ENCODE assay signal across 22 cellular contexts in genomic region chr17:10754861-10755591, GRCh38. TPM values are rescaled to one million over a fixed set of nuclear protein-coding genes. Genes with fewer than 3 reads are reported as not detected.
DNase-seq lines count a peak whose midpoint lies in the region; ATAC-seq and TF ChIP-seq lines count a peak whose summit lies in the region.
"Had no signal": no experiment of that assay in that cellular context is flagged by ENCODE, and none has a peak within 500 bp of the region (broad histone marks: within the 10 kb centered on the region; RNA-seq: fewer than 3 reads in every experiment).

No MANE protein-coding gene starts in this region.

- peaks cover 5% of the 10 kb centered on the region for H3K27me3 Mint-ChIP-seq in brain
- H3K27me3 Mint-ChIP-seq: activated CD8-positive, alpha-beta memory T cell treated with anti-CD3 and anti-CD28 coated beads, Interleukin-2, amount 10 ng/mL, durations not matched to agents 7 days and 5 days; IgD-negative memory B cell had no signal

- H3K79me2 ChIP-seq in smooth muscle cell (ENCODE audit: low read depth), result no peaks in the 10 kb centered on the region

- intact Hi-C loops in Right ventricle myocardium inferior (cut with DNase I), result no loop called here
- intact Hi-C loops in left ventricle myocardium inferior (cut with micrococcal nuclease), result no loop called here

- peak overlapping the region; percentile 77 for H3K4me2 ChIP-seq in smooth muscle cell
- no peak overlapping the region for H3K4me2 ChIP-seq in mesenchymal stem cell (ENCODE audit: low read length, poor library complexity, severe bottlenecking)

- H2BK15ac ChIP-seq in mesenchymal stem cell (ENCODE audit: low read depth, poor library complexity, severe bottlenecking), result no peak overlapping the region

- H4K91ac ChIP-seq in mesenchymal stem cell (ENCODE audit: low read length), result no peak overlapping the region

- no peaks in the 10 kb centered on the region for H3K79me1 ChIP-seq in mesenchymal stem cell (replicated peaks; ENCODE audit: low read length, poor library complexity, severe bottlenecking)

- H3K27me3 ChIP-seq in left ventricle myocardium inferior (ENCODE audit: low read depth), result peaks cover 31% of the 10 kb centered on the region
- no peaks in the 10 kb centered on the region for H3K27me3 ChIP-seq in iPS-20b (ENCODE audit: insufficient read depth, low read length)
- no peaks in the 10 kb centered on the region for H3K27me3 ChIP-seq in smooth muscle cell (ENCODE audit: low read depth)
- H3K27me3 ChIP-seq in mesenchymal stem cell (ENCODE audit: control insufficient read depth in 1 of 2, insufficient read depth in 1 of 2, low read length in 2 of 2), result peaks cover 0 to 29% of the 10 kb centered on the region in 2 experiments
- H3K27me3 ChIP-seq: neutrophil, right atrium auricular region, uterus had no signal

- no peak overlapping the region for H2BK5ac ChIP-seq in mesenchymal stem cell (ENCODE audit: low read depth, low read length, poor library complexity, severe bottlenecking)

- H2AFZ ChIP-seq in smooth muscle cell (ENCODE audit: low read depth), result peak overlapping the region; percentile 51
- no peak overlapping the region for H2AFZ ChIP-seq in mesenchymal stem cell (ENCODE audit: low read depth, low read length)

- H3K9ac ChIP-seq in iPS-20b (ENCODE audit: low read depth, low read length), result peak overlapping the region; percentile 69; the same call in 1 of the 2 replicates
- H3K9ac ChIP-seq in smooth muscle cell (ENCODE audit: low read depth), result no peak overlapping the region
- H3K9ac ChIP-seq in mesenchymal stem cell (ENCODE audit: low read length), result no peak overlapping the region

- H2BK120ac ChIP-seq in mesenchymal stem cell (ENCODE audit: low read depth, low read length), result no peak overlapping the region

- H3K36me3 ChIP-seq in left ventricle myocardium inferior, result no peaks in the 10 kb centered on the region
- no peaks in the 10 kb centered on the region for H3K36me3 ChIP-seq in iPS-20b (ENCODE audit: insufficient read depth, low read depth, low read length)
- H3K36me3 ChIP-seq in smooth muscle cell (ENCODE audit: low read depth), result no peaks in the 10 kb centered on the region
- no peaks in the 10 kb centered on the region for H3K36me3 ChIP-seq in mesenchymal stem cell (ENCODE audit: control insufficient read depth in 1 of 2, insufficient read depth in 2 of 2, low read depth in 1 of 2, low read length in 2 of 2)
- H3K36me3 ChIP-seq: neutrophil, right atrium auricular region, uterus had no signal

- H2AK5ac ChIP-seq in mesenchymal stem cell (ENCODE audit: low read length, severe bottlenecking), result no peak overlapping the region

- H3K4ac ChIP-seq in mesenchymal stem cell (ENCODE audit: low read depth in 1 of 2, low read length in 2 of 2), result no peak overlapping the region

- H3K9me3 ChIP-seq in left ventricle myocardium inferior (replicated peaks), result no peaks in the 10 kb centered on the region
- no peaks in the 10 kb centered on the region for H3K9me3 ChIP-seq in iPS-20b (ENCODE audit: insufficient read depth, low read depth, low read length)
- H3K9me3 ChIP-seq in smooth muscle cell (replicated peaks; ENCODE audit: low read depth), result no peaks in the 10 kb centered on the region
- H3K9me3 ChIP-seq in mesenchymal stem cell (ENCODE audit: control insufficient read depth, low read length), result no peaks in the 10 kb centered on the region
- H3K9me3 ChIP-seq: neutrophil, right atrium auricular region, uterus had no signal

- no peak for DNase-seq in Right ventricle myocardium inferior (ENCODE audit: missing footprints)
- no peak for DNase-seq in left ventricle myocardium inferior
- DNase-seq in smooth muscle cell (lab: John Stamatoyannopoulos, UW; ENCODE audit: unreplicated experiment), result no peak
- no peak for DNase-seq in mesenchymal stem cell
- DNase-seq: activated CD8-positive, alpha-beta memory T cell treated with anti-CD3 and anti-CD28 coated beads, Interleukin-2, amount 10 ng/mL, durations not matched to agents 7 days and 5 days; activated effector memory CD4-positive, alpha-beta T cell treated with Interleukin-2 at 50 U/mL for 16 hours; amniotic stem cell; DMS153; HFFc6; immature natural killer cell; NCI-H1930; uterus had no signal

- WGBS in smooth muscle cell (ENCODE audit: low lambda C conversion rate), result 7% methylated on average over 14 of the region's 14 CpGs
- WGBS in mesenchymal stem cell, result 24% methylated on average over 11 of the region's 14 CpGs

- peak overlapping the region in 3 of 5 experiments; percentile 53 to 62 (median 59) for H3K4me3 Mint-ChIP-seq in brain
- H3K4me3 Mint-ChIP-seq: activated CD8-positive, alpha-beta memory T cell treated with anti-CD3 and anti-CD28 coated beads, Interleukin-2, amount 10 ng/mL, durations not matched to agents 7 days and 5 days; HFFc6; IgD-negative memory B cell; immature natural killer cell had no signal

- H3K9me3 Mint-ChIP-seq in brain, result peaks cover 0 to 3% (median 0%) of the 10 kb centered on the region in 5 experiments
- H3K9me3 Mint-ChIP-seq: HFFc6, IgD-negative memory B cell, immature natural killer cell had no signal

- H3K27ac ChIP-seq in left ventricle myocardium inferior (replicated peaks) (no peak overlapping the region), iPS-20b (ENCODE audit: low read length) (peak overlapping the region; percentile 65), smooth muscle cell (ENCODE audit: low read depth) (no peak overlapping the region), mesenchymal stem cell (ENCODE audit: low read length, poor library complexity, severe bottlenecking) (no peak overlapping the region)
- H3K27ac ChIP-seq: C4-2B, neutrophil, right atrium auricular region, SK-N-MC, uterus had no signal

- H3K36me3 Mint-ChIP-seq in brain, result no peaks in the 10 kb centered on the region
- H3K36me3 Mint-ChIP-seq: activated CD8-positive, alpha-beta memory T cell treated with anti-CD3 and anti-CD28 coated beads, Interleukin-2, amount 10 ng/mL, durations not matched to agents 7 days and 5 days; immature natural killer cell had no signal

- H3K4me3 ChIP-seq in left ventricle myocardium inferior, result no peak overlapping the region
- peak overlapping the region; percentile 64 for H3K4me3 ChIP-seq in iPS-20b (ENCODE audit: low read length)
- peak overlapping the region; percentile 22 for H3K4me3 ChIP-seq in smooth muscle cell
- H3K4me3 ChIP-seq in mesenchymal stem cell (ENCODE audit: insufficient read depth in 1 of 2, low read depth in 1 of 2, low read length in 2 of 2), result no peak overlapping the region
- H3K4me3 ChIP-seq: right atrium auricular region, SK-N-MC, uterus had no signal

- H3F3A ChIP-seq in smooth muscle cell (ENCODE audit: low read depth), result no peaks in the 10 kb centered on the region

- H3K4me1 ChIP-seq in left ventricle myocardium inferior (no peaks in the 10 kb centered on the region), iPS-20b (ENCODE audit: insufficient read depth, low read length) (peaks cover 23% of the 10 kb centered on the region), smooth muscle cell (ENCODE audit: low read depth) (peaks cover 9% of the 10 kb centered on the region), mesenchymal stem cell (ENCODE audit: control insufficient read depth, insufficient read depth, low read depth, low read length) (no peaks in the 10 kb centered on the region)
- H3K4me1 ChIP-seq: right atrium auricular region, uterus had no signal

- H4K20me1 ChIP-seq in smooth muscle cell (ENCODE audit: low read depth), result no peaks in the 10 kb centered on the region

- TF ChIP-seq CTCF in left ventricle myocardium inferior (IDR thresholded peaks at IDR 0.05; ENCODE audit: borderline replicate concordance) (no peak), brain (conservative IDR thresholded peaks at IDR 0.05) (no peak), smooth muscle cell (IDR thresholded peaks at IDR 0.05; ENCODE audit: borderline replicate concordance, insufficient read depth, poor library complexity, severe bottlenecking) (no peak)

- no peak overlapping the region for H3K14ac ChIP-seq in mesenchymal stem cell (ENCODE audit: low read length in 2 of 2)

- ATAC-seq in Right ventricle myocardium inferior (peak; percentile 37), GM21515 (IDR thresholded peaks at IDR 0.05; ENCODE audit: unreplicated experiment) (no peak), GM19397 (IDR thresholded peaks at IDR 0.05; ENCODE audit: unreplicated experiment) (no peak)
- ATAC-seq: activated CD8-positive, alpha-beta memory T cell treated with anti-CD3 and anti-CD28 coated beads, Interleukin-2, amount 10 ng/mL, durations not matched to agents 7 days and 5 days had no signal

- H3K23ac ChIP-seq in mesenchymal stem cell (ENCODE audit: low read length in 2 of 2), result no peak overlapping the region

- H3K27ac Mint-ChIP-seq in brain, result peak overlapping the region in 1 of 5 experiments; percentile 63
- H3K27ac Mint-ChIP-seq: activated CD8-positive, alpha-beta memory T cell treated with anti-CD3 and anti-CD28 coated beads, Interleukin-2, amount 10 ng/mL, durations not matched to agents 7 days and 5 days; HFFc6; IgD-negative memory B cell had no signal

- peaks cover 39% of the 10 kb centered on the region for H3K4me1 Mint-ChIP-seq in brain
- H3K4me1 Mint-ChIP-seq: activated CD8-positive, alpha-beta memory T cell treated with anti-CD3 and anti-CD28 coated beads, Interleukin-2, amount 10 ng/mL, durations not matched to agents 7 days and 5 days; IgD-negative memory B cell; immature natural killer cell had no signal

- H4K8ac ChIP-seq in mesenchymal stem cell (ENCODE audit: low read length), result no peak overlapping the region

- no peak overlapping the region for H3K18ac ChIP-seq in mesenchymal stem cell (ENCODE audit: low read depth in 1 of 2, low read length in 2 of 2)

- no peak overlapping the region for H2BK12ac ChIP-seq in mesenchymal stem cell (ENCODE audit: low read length in 2 of 2)

RNA-seq across cellular contexts. Expression of gene TMEM220, which starts 25.2 kb away (rescaled TPM):
- 9.8 TPM for total RNA-seq in Right ventricle myocardium inferior
- 6.4 TPM for total RNA-seq in left ventricle myocardium inferior
- 0.54 TPM for polyA plus RNA-seq in brain (ENCODE audit: insufficient read depth, low read depth, low replicate concordance)
- 0.58 and 3.5 TPM in 2 replicates for total RNA-seq in smooth muscle cell
- 4.3 and 5.5 TPM in 2 replicates for polyA plus RNA-seq in smooth muscle cell
- 7.5 TPM for polyA plus RNA-seq in mesenchymal stem cell (2013, experiment 1 of 2)
- polyA plus RNA-seq in mesenchymal stem cell (2013, experiment 2 of 2), result 6.3 TPM

RNA-seq across cellular contexts. Expression of gene TMEM238L, which starts 48.9 kb away (rescaled TPM):
- total RNA-seq in Right ventricle myocardium inferior (not detected), left ventricle myocardium inferior (not detected), smooth muscle cell (not detected in 2 replicates)
- polyA plus RNA-seq in brain (ENCODE audit: insufficient read depth, low read depth, low replicate concordance) (not detected), smooth muscle cell (not detected in 2 replicates)
- polyA plus RNA-seq in mesenchymal stem cell (2013, experiment 1 of 2), result not detected
- not detected for polyA plus RNA-seq in mesenchymal stem cell (2013, experiment 2 of 2)
- total RNA-seq: activated CD8-positive, alpha-beta memory T cell treated with anti-CD3 and anti-CD28 coated beads, Interleukin-2, amount 10 ng/mL, durations not matched to agents 7 days and 5 days; cerebellum; HFFc6; right atrium auricular region; uterus had no signal
- polyA plus RNA-seq: IgD-negative memory B cell, immature natural killer cell had no signal

RNA-seq across cellular contexts. Expression of gene ADPRM, which starts 57.6 kb away (rescaled TPM):
- 3.8 TPM for total RNA-seq in Right ventricle myocardium inferior
- 4.2 TPM for total RNA-seq in left ventricle myocardium inferior
- 4.9 TPM for polyA plus RNA-seq in brain (ENCODE audit: insufficient read depth, low read depth, low replicate concordance)
- 8.3 and 8.6 TPM in 2 replicates for total RNA-seq in smooth muscle cell
- 9.3 and 11.3 TPM in 2 replicates for polyA plus RNA-seq in smooth muscle cell
- 9.4 TPM for polyA plus RNA-seq in mesenchymal stem cell (2013, experiment 1 of 2)
- 10.2 TPM for polyA plus RNA-seq in mesenchymal stem cell (2013, experiment 2 of 2)

RNA-seq across cellular contexts. Expression of gene SCO1, which starts 57.7 kb away (rescaled TPM):
- 30.9 TPM for total RNA-seq in Right ventricle myocardium inferior
- total RNA-seq in left ventricle myocardium inferior, result 36.8 TPM
- 12.0 TPM for polyA plus RNA-seq in brain (ENCODE audit: insufficient read depth, low read depth, low replicate concordance)
- total RNA-seq in smooth muscle cell, result 24.8 and 25.9 TPM in 2 replicates
- polyA plus RNA-seq in smooth muscle cell, result 28.3 and 30.6 TPM in 2 replicates
- 17.5 TPM for polyA plus RNA-seq in mesenchymal stem cell (2013, experiment 1 of 2)
- 16.0 TPM for polyA plus RNA-seq in mesenchymal stem cell (2013, experiment 2 of 2)

Comparison
In these comparisons a context has a peak if more than half of its experiments do, and no peak if none do; other contexts are left out.
1. H3K4me3 ChIP-seq: peak in iPS-20b (single experiment) and smooth muscle cell (single experiment); none in left ventricle myocardium inferior (single experiment) and mesenchymal stem cell (0 of 2).